ENCODE assay signal across 11 cellular contexts in the genomic region with DNA sequence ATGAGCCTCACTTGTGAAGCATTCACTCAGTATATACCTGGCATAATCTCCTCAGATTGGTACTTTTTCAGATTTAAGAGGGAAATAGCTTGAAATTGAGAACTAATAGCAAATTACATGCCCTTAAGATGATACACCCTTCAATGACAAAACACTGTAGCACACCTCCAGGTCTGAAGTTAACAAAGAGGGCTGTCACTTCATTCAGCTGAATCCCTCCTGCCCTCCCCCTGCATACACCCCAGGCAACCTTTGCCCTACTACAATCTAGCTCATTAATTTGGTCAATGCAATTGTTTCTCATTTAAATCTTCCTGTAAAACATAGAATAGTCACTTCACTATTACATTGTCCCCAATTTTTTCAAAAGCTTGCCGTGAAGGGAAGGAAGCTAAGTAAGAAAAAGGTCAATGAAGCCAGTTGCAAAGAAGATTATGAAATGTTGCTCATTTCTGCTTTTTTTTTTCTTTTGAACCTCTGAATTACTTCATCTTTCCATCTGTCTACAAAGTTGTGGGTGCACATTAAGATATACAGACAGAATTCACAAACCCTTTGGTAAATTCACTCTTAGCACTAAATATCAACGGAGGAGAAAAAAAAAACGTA.
DNase-seq lines count a peak whose midpoint lies in the region; ATAC-seq, FAIRE-seq and TF ChIP-seq lines count a peak whose summit lies in the region.
"Had no signal": no experiment of that assay in that cellular context is flagged by ENCODE, and none has a peak within 500 bp of the region (broad histone marks: within the 10 kb centered on the region; RNA-seq: fewer than 3 reads in every experiment).

No MANE protein-coding gene starts in this region.

- H3K27ac ChIP-seq in A549 (peak overlapping the region in 1 of 2 experiments; percentile 9; a peak in 1 of 6 replicates), SJSA1 (peak overlapping the region; percentile 70), epithelial cell of prostate (peak overlapping the region; percentile 56)
- H3K27ac ChIP-seq: tibial nerve had no signal

- no peak for TF ChIP-seq RAD21 in A549 (conservative IDR thresholded peaks at IDR 0.05 in 1 of 2, IDR thresholded peaks at IDR 0.05 in 1 of 2)

- peak overlapping the region; percentile 92; the same call in 1 of the 2 replicates for H3K27ac Mint-ChIP-seq in HFFc6

- FAIRE-seq in A549 (lab: Jason Lieb, UNC): no peak

- no peaks in the 10 kb centered on the region for H3K9me3 Mint-ChIP-seq in HFFc6

- CTCF ChIA-PET in A549 (lab: Yijun Ruan, JAX): interaction anchor here (0.9 to 1.8 kb wide), 3 partner anchors 8 to 300 kb away, joined by 3 to 6 read pairs (median 3); no protein-coding TSS in a partner anchor

- H3K9me3 ChIP-seq in A549: no peaks in the 10 kb centered on the region
- H3K9me3 ChIP-seq in SJSA1 (replicated peaks): 0 out of 2 replicates have a peak, but pooled peaks cover 3% of the 10 kb centered on the region
- H3K9me3 ChIP-seq: tibial nerve had no signal

- WGBS in A549 (ENCODE audit: missing lambda C conversion rate): 44% methylated on average over 3 of the region's 3 CpGs

- no peak for TF ChIP-seq CTCF in A549 (IDR thresholded peaks at IDR 0.05)
- TF ChIP-seq CTCF in HFFc6 (IDR thresholded peaks at IDR 0.05): no peak

- peaks cover 5% of the 10 kb centered on the region for H3K36me3 Mint-ChIP-seq in HFFc6 (ENCODE audit: low read depth)

- peaks cover 45% of the 10 kb centered on the region for H3K4me1 ChIP-seq in A549
- peaks cover 63% of the 10 kb centered on the region for H3K4me1 ChIP-seq in SJSA1 (replicated peaks)

- no peaks in the 10 kb centered on the region for H3K27me3 ChIP-seq in SJSA1 (replicated peaks)
- H3K27me3 ChIP-seq: tibial nerve had no signal

- H3K4me3 ChIP-seq in A549 (no peak overlapping the region), SJSA1 (no peak overlapping the region)
- H3K4me3 ChIP-seq: tibial nerve had no signal

- POLR2A ChIA-PET in A549 (lab: Yijun Ruan, JAX): no interaction called here

- peaks cover 72% of the 10 kb centered on the region for H3K4me1 Mint-ChIP-seq in HFFc6 (ENCODE audit: low read depth)

- no peak overlapping the region; the same call in 1 of the 2 replicates for H3K4me3 Mint-ChIP-seq in HFFc6

- H3K4me2 ChIP-seq in A549: peak overlapping the region; percentile 34; the same call in 2 of the 3 replicates

- no peaks in the 10 kb centered on the region; the same call in 1 of the 2 replicates for H3K27me3 Mint-ChIP-seq in HFFc6 (ENCODE audit: insufficient read depth)

- H3K36me3 ChIP-seq in SJSA1: no peaks in the 10 kb centered on the region
- H3K36me3 ChIP-seq: tibial nerve had no signal

- TF ChIP-seq POLR2A in A549 (IDR thresholded peaks at IDR 0.05; ENCODE audit: low read length): no peak

- DNase-seq in A549 (ENCODE audit: low read depth in 1 of 2, low spot score in 1 of 2): no peak
- no peak for DNase-seq in HFFc6
- no peak for DNase-seq in SJSA1 (ENCODE audit: low read depth in 1 of 2, low spot score in 2 of 2)
- DNase-seq in epithelial cell of prostate (ENCODE audit: low read depth, low spot score): no peak
- DNase-seq in NCI-H1417 treated with DMSO at 0.1 percent for 48 hours (lab: John Stamatoyannopoulos, UW): no peak
- no peak for DNase-seq in LoVo (ENCODE audit: low spot score)
- DNase-seq: right cardiac atrium, SHP77 treated with DMSO at 0.1 percent for 48 hours had no signal

- no peak for TF ChIP-seq EP300 in A549 (IDR thresholded peaks at IDR 0.05)

- ATAC-seq in A549: no peak
- ATAC-seq in GM21529 (IDR thresholded peaks at IDR 0.05; ENCODE audit: unreplicated experiment): no peak
- ATAC-seq in HG02610 (IDR thresholded peaks at IDR 0.05; ENCODE audit: unreplicated experiment): no peak
- ATAC-seq: right cardiac atrium had no signal

TF ChIP-seq in A549, 52 proteins besides CTCF, POLR2A, EP300 and RAD21:
- TF ChIP-seq HOXB5 (CRISPR knock-in tag; IDR thresholded peaks at IDR 0.05) (no peak), REST (IDR thresholded peaks at IDR 0.05) (no peak), HDAC2 (IDR thresholded peaks at IDR 0.05) (no peak), KDM1A (IDR thresholded peaks at IDR 0.05; ENCODE audit: low read depth) (no peak), GATA3 (IDR thresholded peaks at IDR 0.05; ENCODE audit: borderline replicate concordance) (no peak), HOXB13 (CRISPR knock-in tag; IDR thresholded peaks at IDR 0.05; ENCODE audit: low read depth) (no peak), RFX5 (IDR thresholded peaks at IDR 0.05) (no peak)
- TF ChIP-seq, protein P1, sequence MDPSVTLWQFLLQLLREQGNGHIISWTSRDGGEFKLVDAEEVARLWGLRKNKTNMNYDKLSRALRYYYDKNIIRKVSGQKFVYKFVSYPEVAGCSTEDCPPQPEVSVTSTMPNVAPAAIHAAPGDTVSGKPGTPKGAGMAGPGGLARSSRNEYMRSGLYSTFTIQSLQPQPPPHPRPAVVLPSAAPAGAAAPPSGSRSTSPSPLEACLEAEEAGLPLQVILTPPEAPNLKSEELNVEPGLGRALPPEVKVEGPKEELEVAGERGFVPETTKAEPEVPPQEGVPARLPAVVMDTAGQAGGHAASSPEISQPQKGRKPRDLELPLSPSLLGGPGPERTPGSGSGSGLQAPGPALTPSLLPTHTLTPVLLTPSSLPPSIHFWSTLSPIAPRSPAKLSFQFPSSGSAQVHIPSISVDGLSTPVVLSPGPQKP (IDR thresholded peaks at IDR 0.05; ENCODE audit: low read depth, low read length): no peak
- TF ChIP-seq, protein P2, sequence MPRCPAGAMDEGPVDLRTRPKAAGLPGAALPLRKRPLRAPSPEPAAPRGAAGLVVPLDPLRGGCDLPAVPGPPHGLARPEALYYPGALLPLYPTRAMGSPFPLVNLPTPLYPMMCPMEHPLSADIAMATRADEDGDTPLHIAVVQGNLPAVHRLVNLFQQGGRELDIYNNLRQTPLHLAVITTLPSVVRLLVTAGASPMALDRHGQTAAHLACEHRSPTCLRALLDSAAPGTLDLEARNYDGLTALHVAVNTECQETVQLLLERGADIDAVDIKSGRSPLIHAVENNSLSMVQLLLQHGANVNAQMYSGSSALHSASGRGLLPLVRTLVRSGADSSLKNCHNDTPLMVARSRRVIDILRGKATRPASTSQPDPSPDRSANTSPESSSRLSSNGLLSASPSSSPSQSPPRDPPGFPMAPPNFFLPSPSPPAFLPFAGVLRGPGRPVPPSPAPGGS (IDR thresholded peaks at IDR 0.05): no peak
- TF ChIP-seq, protein P3, sequence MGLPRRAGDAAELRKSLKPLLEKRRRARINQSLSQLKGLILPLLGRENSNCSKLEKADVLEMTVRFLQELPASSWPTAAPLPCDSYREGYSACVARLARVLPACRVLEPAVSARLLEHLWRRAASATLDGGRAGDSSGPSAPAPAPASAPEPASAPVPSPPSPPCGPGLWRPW (IDR thresholded peaks at IDR 0.05): no peak
